In genomic region chr11:35722641-35723040, GRCh38 we compare ENCODE assay signal across 19 cellular contexts.
A peak's percentile ranks its signal among the peaks of the same experiment; 100 is the strongest.
DNase-seq lines count a peak whose midpoint lies in the region; ATAC-seq and TF ChIP-seq lines count a peak whose summit lies in the region.
"Had no signal": no experiment of that assay in that cellular context is flagged by ENCODE, and none has a peak within 500 bp of the region (broad histone marks: within the 10 kb centered on the region; RNA-seq: fewer than 3 reads in every experiment).

No MANE protein-coding gene starts in this region.

- H3K4me1 ChIP-seq in DOHH2 (ENCODE audit: control insufficient read depth, low read length) = peaks cover 18% of the 10 kb centered on the region
- peaks cover 24% of the 10 kb centered on the region for H3K4me1 ChIP-seq in MM.1S (ENCODE audit: low read length)

- peak overlapping the region; percentile 75 for H3K27ac ChIP-seq in DOHH2 (ENCODE audit: low read depth, low read length)
- no peak overlapping the region; the same call in 1 of the 2 replicates for H3K27ac ChIP-seq in MM.1S (ENCODE audit: low read length)
- H3K27ac ChIP-seq: KMS-11 had no signal

- H3K27me3 ChIP-seq in DOHH2 (ENCODE audit: control insufficient read depth, low read length) = no peaks in the 10 kb centered on the region
- H3K27me3 ChIP-seq in MM.1S (replicated peaks; ENCODE audit: insufficient read depth, low read length) = no peaks in the 10 kb centered on the region
- H3K27me3 ChIP-seq: SJSA1 had no signal

- peaks cover 8% of the 10 kb centered on the region for H3K9me3 Mint-ChIP-seq in dendritic cell treated with granulocyte-macrophage colony-stimulating factor and Interleukin-4, amounts not matched to agents 40 ng/mL and 50 ng/mL, for 4 days
- peaks cover 6% of the 10 kb centered on the region for H3K9me3 Mint-ChIP-seq in stimulated activated memory B cell treated with anti-CD40 and anti-IgM and Interleukin-4, amounts not matched to agents 10 μg/mL and 1 μg/mL and 100 μg/mL, for 72 hours
- H3K9me3 Mint-ChIP-seq: GM23338 had no signal

- H3K27ac Mint-ChIP-seq in dendritic cell treated with granulocyte-macrophage colony-stimulating factor and Interleukin-4, amounts not matched to agents 40 ng/mL and 50 ng/mL, for 4 days = peak overlapping the region; percentile 81
- peak overlapping the region; percentile 91 for H3K27ac Mint-ChIP-seq in stimulated activated memory B cell treated with anti-CD40 and anti-IgM and Interleukin-4, amounts not matched to agents 10 μg/mL and 1 μg/mL and 100 μg/mL, for 72 hours
- H3K27ac Mint-ChIP-seq: GM23338 had no signal

- no peak for ATAC-seq in stimulated activated memory B cell treated with anti-CD40 and anti-IgM and Interleukin-4, amounts not matched to agents 10 μg/mL and 1 μg/mL and 100 μg/mL, for 72 hours
- no peak for ATAC-seq in GM18861 (IDR thresholded peaks at IDR 0.05; ENCODE audit: unreplicated experiment)
- ATAC-seq: GM23338 had no signal

- no peak overlapping the region for H3K4me3 Mint-ChIP-seq in dendritic cell treated with granulocyte-macrophage colony-stimulating factor and Interleukin-4, amounts not matched to agents 40 ng/mL and 50 ng/mL, for 4 days
- no peak overlapping the region for H3K4me3 Mint-ChIP-seq in stimulated activated memory B cell treated with anti-CD40 and anti-IgM and Interleukin-4, amounts not matched to agents 10 μg/mL and 1 μg/mL and 100 μg/mL, for 72 hours
- H3K4me3 Mint-ChIP-seq: CD4-positive, alpha-beta memory T cell; GM23338 had no signal

- no peak overlapping the region for H3K9ac ChIP-seq in MM.1S (ENCODE audit: low read length)
- H3K9ac ChIP-seq: KMS-11 had no signal

- H3K4me2 ChIP-seq in DOHH2 (ENCODE audit: low read length) = peak overlapping the region; percentile 73
- H3K4me2 ChIP-seq in MM.1S (ENCODE audit: low read depth, low read length) = peak overlapping the region; percentile 53; the same call in 1 of the 2 replicates
- H3K4me2 ChIP-seq: KMS-11 had no signal

- H4K20me1 ChIP-seq in DOHH2 (ENCODE audit: control insufficient read depth, insufficient read depth, low read depth, low read length) (no peaks in the 10 kb centered on the region), MM.1S (ENCODE audit: insufficient read depth, low read length) (no peaks in the 10 kb centered on the region)

- H3K9me2 ChIP-seq in DOHH2 (replicated peaks; ENCODE audit: control insufficient read depth, low read length) (no peaks in the 10 kb centered on the region), MM.1S (replicated peaks; ENCODE audit: insufficient read depth, low read length) (no peaks in the 10 kb centered on the region)

- H2AFZ ChIP-seq in MM.1S (ENCODE audit: low read length) = no peak overlapping the region
- H2AFZ ChIP-seq: GM23338 had no signal

- H3F3A ChIP-seq in DOHH2 (ENCODE audit: control insufficient read depth, insufficient read depth) (no peaks in the 10 kb centered on the region), MM.1S (ENCODE audit: insufficient read depth, low read length) (peaks cover 3% of the 10 kb centered on the region; the same call in 1 of the 2 replicates)

- DNase-seq in MM.1S (no peak), GF-D8 (lab: John Stamatoyannopoulos, UW) (no peak)
- no peak for DNase-seq in stimulated activated CD4-positive, alpha-beta T cell treated with anti-CD3 and anti-CD28 coated beads, Interleukin-15, amount 100 ng/mL, for 24 hours
- DNase-seq: CD4-positive, alpha-beta memory T cell; DND-41; HCEC 1CT; NCI-H1105 treated with DMSO at 0.1 percent for 48 hours; NCI-H2081; NCI-H2171; NCI-H524 treated with DMSO at 0.1 percent for 48 hours; NCI-H82; OCI-M1 had no signal

- no peaks in the 10 kb centered on the region for H3K9me3 ChIP-seq in DOHH2 (ENCODE audit: control insufficient read depth, insufficient read depth, low read length)
- no peaks in the 10 kb centered on the region for H3K9me3 ChIP-seq in MM.1S (replicated peaks; ENCODE audit: insufficient read depth, low read length)
- H3K9me3 ChIP-seq: SJSA1 had no signal

- no peaks in the 10 kb centered on the region for H3K27me3 Mint-ChIP-seq in dendritic cell treated with granulocyte-macrophage colony-stimulating factor and Interleukin-4, amounts not matched to agents 40 ng/mL and 50 ng/mL, for 4 days
- no peaks in the 10 kb centered on the region for H3K27me3 Mint-ChIP-seq in stimulated activated memory B cell treated with anti-CD40 and anti-IgM and Interleukin-4, amounts not matched to agents 10 μg/mL and 1 μg/mL and 100 μg/mL, for 72 hours
- H3K27me3 Mint-ChIP-seq: CD4-positive, alpha-beta memory T cell had no signal

- H3K4me1 Mint-ChIP-seq in dendritic cell treated with granulocyte-macrophage colony-stimulating factor and Interleukin-4, amounts not matched to agents 40 ng/mL and 50 ng/mL, for 4 days (ENCODE audit: low read depth) = peaks cover 25% of the 10 kb centered on the region
- H3K4me1 Mint-ChIP-seq in stimulated activated memory B cell treated with anti-CD40 and anti-IgM and Interleukin-4, amounts not matched to agents 10 μg/mL and 1 μg/mL and 100 μg/mL, for 72 hours = peaks cover 58% of the 10 kb centered on the region

- H3K36me3 ChIP-seq in DOHH2 (ENCODE audit: control insufficient read depth, low read length) (peaks cover 6% of the 10 kb centered on the region), MM.1S (replicated peaks; ENCODE audit: insufficient read depth, low read length) (no peaks in the 10 kb centered on the region)

- intact Hi-C loops in dendritic cell treated with granulocyte-macrophage colony-stimulating factor and Interleukin-4, amounts not matched to agents 40 ng/mL and 50 ng/mL, for 4 days (cut with micrococcal nuclease) = no loop called here

- TF ChIP-seq CTCF in DOHH2 (IDR thresholded peaks at IDR 0.05; ENCODE audit: low read depth, low read length, poor library complexity, severe bottlenecking) (no peak), MM.1S (IDR thresholded peaks at IDR 0.05; ENCODE audit: low read length) (no peak)

- no peaks in the 10 kb centered on the region; the same call in 1 of the 2 replicates for H3K79me2 ChIP-seq in DOHH2 (ENCODE audit: control insufficient read depth, low read length)
- peaks cover 20% of the 10 kb centered on the region for H3K79me2 ChIP-seq in MM.1S (ENCODE audit: low read length)

- peak overlapping the region; percentile 42; the same call in 1 of the 2 replicates for H3K4me3 ChIP-seq in DOHH2 (ENCODE audit: low read length)
- H3K4me3 ChIP-seq in MM.1S (ENCODE audit: low read length) = no peak overlapping the region
- H3K4me3 ChIP-seq: GM23338, SJSA1 had no signal

- H3K36me3 Mint-ChIP-seq in dendritic cell treated with granulocyte-macrophage colony-stimulating factor and Interleukin-4, amounts not matched to agents 40 ng/mL and 50 ng/mL, for 4 days (ENCODE audit: low read depth) = peaks cover 21% of the 10 kb centered on the region
- H3K36me3 Mint-ChIP-seq in stimulated activated memory B cell treated with anti-CD40 and anti-IgM and Interleukin-4, amounts not matched to agents 10 μg/mL and 1 μg/mL and 100 μg/mL, for 72 hours = peaks cover 45% of the 10 kb centered on the region
